Comparison of ENCODE assay signal across 8 cellular contexts in genomic region chr16:88383401-88384221, GRCh38. TPM values are rescaled to one million over a fixed set of nuclear protein-coding genes. Genes with fewer than 3 reads are reported as not detected.
DNase-seq lines count a peak whose midpoint lies in the region; ATAC-seq and TF ChIP-seq lines count a peak whose summit lies in the region.

No MANE protein-coding gene starts in this region.

- no peak overlapping the region for H3K4me3 Mint-ChIP-seq in progenitor cell of endocrine pancreas (ENCODE audit: low read depth)

- ATAC-seq in SK-N-SH treated with all-trans-retinoic acid at 6 μM for 48 hours (peak; percentile 75), Right ventricle myocardium inferior (peak; percentile 37), GM21576 (IDR thresholded peaks at IDR 0.05; ENCODE audit: unreplicated experiment) (no peak), GM21447 (IDR thresholded peaks at IDR 0.05; ENCODE audit: unreplicated experiment) (no peak)

- DNase-seq in EL (peak; percentile 58), Right ventricle myocardium inferior (ENCODE audit: missing footprints) (peak; percentile 72), progenitor cell of endocrine pancreas (ENCODE audit: low spot score, unreplicated experiment) (peak; percentile 38), NCI-H1048 (lab: John Stamatoyannopoulos, UW) (no peak), globus pallidus (ENCODE audit: low spot score) (no peak)

- no peaks in the 10 kb centered on the region for H3K36me3 Mint-ChIP-seq in progenitor cell of endocrine pancreas (ENCODE audit: insufficient read depth)

- TF ChIP-seq CTCF in progenitor cell of endocrine pancreas (IDR thresholded peaks at IDR 0.05; ENCODE audit: unreplicated experiment) = peak; percentile 59

- intact Hi-C loops in Right ventricle myocardium inferior (cut with DNase I) = no loop called here

- no peak overlapping the region for H3K27ac Mint-ChIP-seq in progenitor cell of endocrine pancreas

- H3K27me3 Mint-ChIP-seq in progenitor cell of endocrine pancreas = peaks cover 33% of the 10 kb centered on the region

- H3K9me3 Mint-ChIP-seq in progenitor cell of endocrine pancreas (ENCODE audit: low read depth) = no peaks in the 10 kb centered on the region

- H3K4me1 Mint-ChIP-seq in progenitor cell of endocrine pancreas (ENCODE audit: low read depth) = peaks cover 3% of the 10 kb centered on the region

TF ChIP-seq in SK-N-SH treated with all-trans-retinoic acid at 6 μM for 48 hours, 23 proteins besides CTCF, POLR2A, EP300 and RAD21:
- TF ChIP-seq GLIS3 (CRISPR knock-in tag; IDR thresholded peaks at IDR 0.05) (no peak), ZFP30 (CRISPR knock-in tag; IDR thresholded peaks at IDR 0.05) (no peak)
TF ChIP-seq in SK-N-SH treated with all-trans-retinoic acid at 6 μM for 48 hours: peak in this region for 0.

RNA-seq across cellular contexts. Expression of gene ZNF469, which starts 0.9 kb away (rescaled TPM):
- total RNA-seq in Right ventricle myocardium inferior = 0.92 TPM
- 0.05 and 0.07 TPM in 2 replicates for total RNA-seq in progenitor cell of endocrine pancreas

Comparison
In these comparisons a context has a peak if more than half of its experiments do, and no peak if none do; other contexts are left out.
1. DNase-seq: peak in EL (single experiment), Right ventricle myocardium inferior (single experiment) and progenitor cell of endocrine pancreas (single experiment); none in NCI-H1048 (single experiment) and globus pallidus (single experiment).
2. ATAC-seq: peak in SK-N-SH treated with all-trans-retinoic acid at 6 μM for 48 hours (single experiment) and Right ventricle myocardium inferior (single experiment); none in GM21576 (single experiment) and GM21447 (single experiment).